8 cellular contexts compared by ENCODE assay signal in genomic region chr19:42277821-42278809, GRCh38. TPM values are rescaled to one million over a fixed set of nuclear protein-coding genes. Genes with fewer than 3 reads are reported as not detected.
DNase-seq lines count a peak whose midpoint lies in the region; ATAC-seq and TF ChIP-seq lines count a peak whose summit lies in the region.

No MANE protein-coding gene starts in this region.

- H3K36me3 ChIP-seq in lower lobe of right lung (peaks cover 23% of the 10 kb centered on the region), uterus (no peaks in the 10 kb centered on the region)

- H3K4me3 ChIP-seq in astrocyte of the spinal cord (ENCODE audit: low read depth, low read length) = no peak overlapping the region
- no peak overlapping the region for H3K4me3 ChIP-seq in lower lobe of right lung
- H3K4me3 ChIP-seq in uterus = no peak overlapping the region

- no peak overlapping the region for H3K4me3 Mint-ChIP-seq in activated naive CD4-positive, alpha-beta T cell treated with anti-CD3 and anti-CD28 coated beads for 36 hours

- peak overlapping the region; percentile 4 for H3K27ac Mint-ChIP-seq in activated naive CD4-positive, alpha-beta T cell treated with anti-CD3 and anti-CD28 coated beads for 36 hours
- H3K27ac Mint-ChIP-seq in activated naive CD4-positive, alpha-beta T cell treated with anti-CD3 and anti-CD28 coated beads, Interleukin-2, amount 50 U/mL, for 72 hours = peak overlapping the region in 1 of 2 donors; percentile 89

- H3K4me1 ChIP-seq in lower lobe of right lung (peaks cover 73% of the 10 kb centered on the region), uterus (peaks cover 6 to 41% of the 10 kb centered on the region in 2 donors)

- no peaks in the 10 kb centered on the region for H3K27me3 Mint-ChIP-seq in activated naive CD4-positive, alpha-beta T cell treated with anti-CD3 and anti-CD28 coated beads for 36 hours (ENCODE audit: low read depth)

- H3K27me3 ChIP-seq in lower lobe of right lung (ENCODE audit: low read depth) = no peaks in the 10 kb centered on the region
- H3K27me3 ChIP-seq in uterus = no peaks in the 10 kb centered on the region

- ATAC-seq in activated naive CD4-positive, alpha-beta T cell treated with anti-CD3 and anti-CD28 coated beads, Interleukin-2, amount 50 U/mL, for 72 hours = no peak
- ATAC-seq in lower lobe of right lung (no peak), GM18861 (IDR thresholded peaks at IDR 0.05; ENCODE audit: unreplicated experiment) (no peak), HG02970 (IDR thresholded peaks at IDR 0.05; ENCODE audit: low FRiP score, unreplicated experiment) (no peak)

- CTCF ChIA-PET in activated naive CD4-positive, alpha-beta T cell treated with anti-CD3 and anti-CD28 coated beads for 36 hours (lab: Charles Lee) = interaction anchor here (0.7 to 2.7 kb wide), 12 partner anchors 8 to 145 kb away, joined by 3 to 57 read pairs (median 6); partner anchors contain the start of genes GSK3A, PAFAH1B3 and POU2F2

- intact Hi-C loops in activated naive CD4-positive, alpha-beta T cell treated with anti-CD3 and anti-CD28 coated beads for 36 hours (cut with micrococcal nuclease) = no loop called here
- intact Hi-C loops in lower lobe of right lung (cut with DNase I) (no loop called here), uterus (cut with DNase I; ENCODE audit: low total_unique reads) (no loop called here)

- in situ Hi-C loops in astrocyte of the spinal cord (cut with HindIII; ENCODE audit: low sequenced_read_pairs) = no loop called here

- no peaks in the 10 kb centered on the region for H3K9me3 Mint-ChIP-seq in activated naive CD4-positive, alpha-beta T cell treated with anti-CD3 and anti-CD28 coated beads for 36 hours
- no peaks in the 10 kb centered on the region for H3K9me3 Mint-ChIP-seq in activated naive CD4-positive, alpha-beta T cell treated with anti-CD3 and anti-CD28 coated beads, Interleukin-2, amount 50 U/mL, for 72 hours

- no peak for TF ChIP-seq POLR2A in uterus (IDR thresholded peaks at IDR 0.05)

- H3K4me1 Mint-ChIP-seq in activated naive CD4-positive, alpha-beta T cell treated with anti-CD3 and anti-CD28 coated beads for 36 hours (ENCODE audit: low read depth) = peaks cover 60% of the 10 kb centered on the region

- H3K9me3 ChIP-seq in lower lobe of right lung (no peaks in the 10 kb centered on the region), uterus (no peaks in the 10 kb centered on the region)

- TF ChIP-seq CTCF in astrocyte of the spinal cord (IDR thresholded peaks at IDR 0.05; ENCODE audit: low read depth, low read length) (no peak), lower lobe of right lung (IDR thresholded peaks at IDR 0.05) (no peak), uterus (IDR thresholded peaks at IDR 0.05) (no peak)

- peaks cover 10% of the 10 kb centered on the region for H3K36me3 Mint-ChIP-seq in activated naive CD4-positive, alpha-beta T cell treated with anti-CD3 and anti-CD28 coated beads for 36 hours (ENCODE audit: low read depth)
- H3K36me3 Mint-ChIP-seq in activated naive CD4-positive, alpha-beta T cell treated with anti-CD3 and anti-CD28 coated beads, Interleukin-2, amount 50 U/mL, for 72 hours = peaks cover 0 to 13% of the 10 kb centered on the region in 2 donors

- H3K27ac ChIP-seq in lower lobe of right lung = peak overlapping the region; percentile 85
- peak overlapping the region; percentile 97 for H3K27ac ChIP-seq in uterus

- no peak for DNase-seq in activated naive CD4-positive, alpha-beta T cell treated with anti-CD3 and anti-CD28 coated beads for 36 hours
- DNase-seq in activated naive CD4-positive, alpha-beta T cell treated with anti-CD3 and anti-CD28 coated beads, Interleukin-2, amount 50 U/mL, for 72 hours (ENCODE audit: low spot score in 2 of 2) = no peak
- DNase-seq in astrocyte of the spinal cord (ENCODE audit: low read depth, low spot score) (peak; percentile 22), lower lobe of right lung (no peak), uterus (peak; percentile 35 to 41)
- no peak for DNase-seq in stimulated activated CD4-positive, alpha-beta T cell treated with anti-CD3 and anti-CD28 coated beads, Interleukin-4, amount 100 ng/mL, for 4 hours

RNA-seq across cellular contexts. Expression of gene CIC, which starts 9.1 kb away (rescaled TPM):
- 10 to 100 TPM; 60.2 to 61.5 TPM for total RNA-seq in activated naive CD4-positive, alpha-beta T cell treated with anti-CD3 and anti-CD28 coated beads for 36 hours
- 10 to 100 TPM; 87.7 to 90.6 TPM for total RNA-seq in activated naive CD4-positive, alpha-beta T cell treated with anti-CD3 and anti-CD28 coated beads, Interleukin-2, amount 50 U/mL, for 72 hours
- total RNA-seq in lower lobe of right lung (67.9 TPM), uterus (100 to 1,000 TPM in 1 of 4 donors, 10 to 100 TPM in 3; 28.7 to 155 (median 47.4) TPM)

RNA-seq across cellular contexts. Expression of gene ERF, which starts 23.2 kb away (rescaled TPM):
- 10 to 100 TPM; 52.4 to 55.6 TPM for total RNA-seq in activated naive CD4-positive, alpha-beta T cell treated with anti-CD3 and anti-CD28 coated beads for 36 hours
- total RNA-seq in activated naive CD4-positive, alpha-beta T cell treated with anti-CD3 and anti-CD28 coated beads, Interleukin-2, amount 50 U/mL, for 72 hours = 10 to 100 TPM; 48.8 to 67.8 TPM
- total RNA-seq in lower lobe of right lung (35.8 TPM), uterus (100 to 1,000 TPM in 1 of 4 donors, 10 to 100 TPM in 3; 14.1 to 141 (median 42.9) TPM)

RNA-seq across cellular contexts. Expression of gene PRR19, which starts 23.8 kb away (rescaled TPM):
- total RNA-seq in activated naive CD4-positive, alpha-beta T cell treated with anti-CD3 and anti-CD28 coated beads for 36 hours = under 1 TPM; 0.27 to 0.43 TPM
- total RNA-seq in activated naive CD4-positive, alpha-beta T cell treated with anti-CD3 and anti-CD28 coated beads, Interleukin-2, amount 50 U/mL, for 72 hours = 1 to 10 TPM in 1 of 2 donors, under 1 TPM in 1; 0.93 to 1.6 TPM
- total RNA-seq in lower lobe of right lung = 0.71 TPM
- total RNA-seq in uterus = under 1 TPM in 1 of 4 donors, not detected in 3; 0.14 TPM

RNA-seq across cellular contexts. Expression of gene PAFAH1B3, which starts 24.3 kb away (rescaled TPM):
- total RNA-seq in activated naive CD4-positive, alpha-beta T cell treated with anti-CD3 and anti-CD28 coated beads for 36 hours = 10 to 100 TPM; 36.6 TPM
- total RNA-seq in activated naive CD4-positive, alpha-beta T cell treated with anti-CD3 and anti-CD28 coated beads, Interleukin-2, amount 50 U/mL, for 72 hours = 10 to 100 TPM; 50.9 to 54.2 TPM
- total RNA-seq in lower lobe of right lung (13.4 TPM), uterus (10 to 100 TPM in 2 of 4 donors, 1 to 10 TPM in 1, not detected in 1; 5.6 to 35.0 (median 19.4) TPM)

RNA-seq across cellular contexts. Expression of gene TMEM145, which starts 35.0 kb away (rescaled TPM):
- not detected for total RNA-seq in activated naive CD4-positive, alpha-beta T cell treated with anti-CD3 and anti-CD28 coated beads for 36 hours
- 1 to 10 TPM in 1 of 2 donors, under 1 TPM in 1; 0.16 to 1.8 TPM for total RNA-seq in activated naive CD4-positive, alpha-beta T cell treated with anti-CD3 and anti-CD28 coated beads, Interleukin-2, amount 50 U/mL, for 72 hours
- total RNA-seq in lower lobe of right lung (not detected), uterus (under 1 TPM in 1 of 4 donors, not detected in 3; 0.69 TPM)

Comparison
In these comparisons a context has a peak if more than half of its experiments do, and no peak if none do; other contexts are left out.
1. DNase-seq: peak in astrocyte of the spinal cord (single experiment) and uterus (2 of 2); none in activated naive CD4-positive, alpha-beta T cell treated with anti-CD3 and anti-CD28 coated beads for 36 hours (single experiment), activated naive CD4-positive, alpha-beta T cell treated with anti-CD3 and anti-CD28 coated beads, Interleukin-2, amount 50 U/mL, for 72 hours (0 of 2), lower lobe of right lung (single experiment) and stimulated activated CD4-positive, alpha-beta T cell treated with anti-CD3 and anti-CD28 coated beads, Interleukin-4, amount 100 ng/mL, for 4 hours (0 of 2).